Comparison of ENCODE assay signal across 1 cellular context in genomic region chr11:72405009-72405408, GRCh38.
TF ChIP-seq lines count a peak whose summit lies in the region.

No MANE protein-coding gene starts in this region.

TF ChIP-seq in HepG2, 621 proteins besides CTCF, POLR2A, EP300 and RAD21 (continued from another document):
- TF ChIP-seq, protein P1, sequence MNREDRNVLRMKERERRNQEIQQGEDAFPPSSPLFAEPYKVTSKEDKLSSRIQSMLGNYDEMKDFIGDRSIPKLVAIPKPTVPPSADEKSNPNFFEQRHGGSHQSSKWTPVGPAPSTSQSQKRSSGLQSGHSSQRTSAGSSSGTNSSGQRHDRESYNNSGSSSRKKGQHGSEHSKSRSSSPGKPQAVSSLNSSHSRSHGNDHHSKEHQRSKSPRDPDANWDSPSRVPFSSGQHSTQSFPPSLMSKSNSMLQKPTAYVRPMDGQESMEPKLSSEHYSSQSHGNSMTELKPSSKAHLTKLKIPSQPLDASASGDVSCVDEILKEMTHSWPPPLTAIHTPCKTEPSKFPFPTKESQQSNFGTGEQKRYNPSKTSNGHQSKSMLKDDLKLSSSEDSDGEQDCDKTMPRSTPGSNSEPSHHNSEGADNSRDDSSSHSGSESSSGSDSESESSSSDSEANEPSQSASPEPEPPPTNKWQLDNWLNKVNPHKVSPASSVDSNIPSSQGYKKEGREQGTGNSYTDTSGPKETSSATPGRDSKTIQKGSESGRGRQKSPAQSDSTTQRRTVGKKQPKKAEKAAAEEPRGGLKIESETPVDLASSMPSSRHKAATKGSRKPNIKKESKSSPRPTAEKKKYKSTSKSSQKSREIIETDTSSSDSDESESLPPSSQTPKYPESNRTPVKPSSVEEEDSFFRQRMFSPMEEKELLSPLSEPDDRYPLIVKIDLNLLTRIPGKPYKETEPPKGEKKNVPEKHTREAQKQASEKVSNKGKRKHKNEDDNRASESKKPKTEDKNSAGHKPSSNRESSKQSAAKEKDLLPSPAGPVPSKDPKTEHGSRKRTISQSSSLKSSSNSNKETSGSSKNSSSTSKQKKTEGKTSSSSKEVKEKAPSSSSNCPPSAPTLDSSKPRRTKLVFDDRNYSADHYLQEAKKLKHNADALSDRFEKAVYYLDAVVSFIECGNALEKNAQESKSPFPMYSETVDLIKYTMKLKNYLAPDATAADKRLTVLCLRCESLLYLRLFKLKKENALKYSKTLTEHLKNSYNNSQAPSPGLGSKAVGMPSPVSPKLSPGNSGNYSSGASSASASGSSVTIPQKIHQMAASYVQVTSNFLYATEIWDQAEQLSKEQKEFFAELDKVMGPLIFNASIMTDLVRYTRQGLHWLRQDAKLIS (CRISPR knock-in tag; IDR thresholded peaks at IDR 0.05) = no peak
- no peak for TF ChIP-seq HDAC6 (IDR thresholded peaks at IDR 0.05; ENCODE audit: low read depth, low read length)
- TF ChIP-seq TRIM24 (CRISPR knock-in tag; IDR thresholded peaks at IDR 0.05) = no peak
- no peak for TF ChIP-seq ZNF430 (CRISPR knock-in tag; IDR thresholded peaks at IDR 0.05)
- TF ChIP-seq, protein P2, sequence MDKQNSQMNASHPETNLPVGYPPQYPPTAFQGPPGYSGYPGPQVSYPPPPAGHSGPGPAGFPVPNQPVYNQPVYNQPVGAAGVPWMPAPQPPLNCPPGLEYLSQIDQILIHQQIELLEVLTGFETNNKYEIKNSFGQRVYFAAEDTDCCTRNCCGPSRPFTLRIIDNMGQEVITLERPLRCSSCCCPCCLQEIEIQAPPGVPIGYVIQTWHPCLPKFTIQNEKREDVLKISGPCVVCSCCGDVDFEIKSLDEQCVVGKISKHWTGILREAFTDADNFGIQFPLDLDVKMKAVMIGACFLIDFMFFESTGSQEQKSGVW (CRISPR knock-in tag; IDR thresholded peaks at IDR 0.05; ENCODE audit: borderline replicate concordance) = no peak
- no peak for TF ChIP-seq IRX3 (CRISPR knock-in tag; IDR thresholded peaks at IDR 0.05; ENCODE audit: borderline replicate concordance, low read depth)
- no peak for TF ChIP-seq ATF1 (CRISPR knock-in tag; IDR thresholded peaks at IDR 0.05)
- no peak for TF ChIP-seq SKIL (CRISPR knock-in tag; IDR thresholded peaks at IDR 0.05; ENCODE audit: borderline replicate concordance)
- no peak for TF ChIP-seq YY1 (IDR thresholded peaks at IDR 0.05; ENCODE audit: insufficient read depth, insufficient replicate concordance, low read depth, low read length)
- TF ChIP-seq SALL1 (CRISPR knock-in tag; IDR thresholded peaks at IDR 0.05) = no peak
- TF ChIP-seq, protein P3, sequence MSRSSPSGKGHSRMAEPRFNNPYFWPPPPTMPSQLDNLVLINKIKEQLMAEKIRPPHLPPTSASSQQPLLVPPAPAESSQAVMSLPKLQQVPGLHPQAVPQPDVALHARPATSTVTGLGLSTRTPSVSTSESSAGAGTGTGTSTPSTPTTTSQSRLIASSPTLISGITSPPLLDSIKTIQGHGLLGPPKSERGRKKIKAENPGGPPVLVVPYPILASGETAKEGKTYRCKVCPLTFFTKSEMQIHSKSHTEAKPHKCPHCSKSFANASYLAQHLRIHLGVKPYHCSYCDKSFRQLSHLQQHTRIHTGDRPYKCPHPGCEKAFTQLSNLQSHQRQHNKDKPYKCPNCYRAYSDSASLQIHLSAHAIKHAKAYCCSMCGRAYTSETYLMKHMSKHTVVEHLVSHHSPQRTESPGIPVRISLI (CRISPR knock-in tag; IDR thresholded peaks at IDR 0.05; ENCODE audit: borderline replicate concordance) = no peak
- TF ChIP-seq JUND (CRISPR knock-in tag; IDR thresholded peaks at IDR 0.05) = no peak
- TF ChIP-seq MATR3 (CRISPR knock-in tag; IDR thresholded peaks at IDR 0.05) = no peak
- no peak for TF ChIP-seq SIX1 (CRISPR knock-in tag; IDR thresholded peaks at IDR 0.05; ENCODE audit: borderline replicate concordance)
- TF ChIP-seq PAX8 (CRISPR knock-in tag; IDR thresholded peaks at IDR 0.05; ENCODE audit: borderline replicate concordance) = no peak
- TF ChIP-seq ISL2 (CRISPR knock-in tag; IDR thresholded peaks at IDR 0.05) = no peak
- no peak for TF ChIP-seq BRD4 (CRISPR knock-in tag; IDR thresholded peaks at IDR 0.05)
TF ChIP-seq in HepG2: peak in this region for 0.
